Comparison of ENCODE assay signal across 13 cellular contexts in the genomic region with DNA sequence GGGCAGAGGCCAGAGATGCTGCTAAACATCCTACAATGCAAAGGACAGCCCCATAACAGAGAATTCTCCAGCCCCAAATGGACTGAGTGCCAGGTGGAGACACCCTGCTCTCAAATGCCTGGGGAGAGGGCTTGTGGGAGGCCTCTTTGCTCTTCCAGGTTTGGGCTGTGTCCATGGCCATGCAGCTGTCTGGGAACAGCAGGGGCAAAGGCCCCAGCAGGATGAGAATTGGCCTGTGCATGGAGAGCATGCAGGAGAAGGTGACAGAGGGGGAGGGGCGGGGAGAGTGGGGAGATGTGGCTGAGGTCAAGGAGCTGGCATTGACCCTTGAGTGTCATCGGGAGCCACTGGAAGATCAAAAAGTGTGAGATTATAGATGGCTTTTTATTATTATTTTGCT.
A peak's percentile ranks its signal among the peaks of the same experiment; 100 is the strongest.
DNase-seq lines count a peak whose midpoint lies in the region; ATAC-seq and TF ChIP-seq lines count a peak whose summit lies in the region.
"Had no signal": no experiment of that assay in that cellular context is flagged by ENCODE, and none has a peak within 500 bp of the region (broad histone marks: within the 10 kb centered on the region; RNA-seq: fewer than 3 reads in every experiment).

No MANE protein-coding gene starts in this region.

- H3K36me3 ChIP-seq in WERI-Rb-1 (no peaks in the 10 kb centered on the region), trophoblast cell (ENCODE audit: control insufficient read depth in 1 of 2, insufficient read depth in 2 of 2, low read length in 2 of 2) (no peaks in the 10 kb centered on the region)

- H3K18ac ChIP-seq in trophoblast cell (ENCODE audit: low read length), result no peak overlapping the region

- H2BK12ac ChIP-seq in trophoblast cell (ENCODE audit: low read length), result peak overlapping the region; percentile 67

- no peak overlapping the region for H4K91ac ChIP-seq in trophoblast cell (ENCODE audit: low read depth, low read length)

- H2AFZ ChIP-seq in trophoblast cell (ENCODE audit: insufficient read depth, low read length, poor library complexity), result no peak overlapping the region

- H3K14ac ChIP-seq in trophoblast cell (ENCODE audit: low read length), result no peak overlapping the region

- H3K23ac ChIP-seq in trophoblast cell (ENCODE audit: low read length), result no peak overlapping the region

- H3K4me3 ChIP-seq in WERI-Rb-1 (ENCODE audit: low read depth, low read length) (no peak overlapping the region), trophoblast cell (ENCODE audit: low read depth, low read length) (no peak overlapping the region)

- peaks cover 7 to 8% of the 10 kb centered on the region in 2 experiments for H3K4me1 ChIP-seq in trophoblast cell (ENCODE audit: control insufficient read depth in 1 of 2, insufficient read depth in 2 of 2, low read length in 2 of 2)

- H4K12ac ChIP-seq in trophoblast cell (ENCODE audit: low read depth, low read length), result no peak overlapping the region

- H3K4me2 ChIP-seq in trophoblast cell (ENCODE audit: low read length), result no peak overlapping the region

- ATAC-seq in GM21723 (IDR thresholded peaks at IDR 0.05; ENCODE audit: unreplicated experiment), result no peak
- no peak for ATAC-seq in HG03135 (IDR thresholded peaks at IDR 0.05; ENCODE audit: unreplicated experiment)
- ATAC-seq: CD8-positive, alpha-beta T cell had no signal

- H2BK5ac ChIP-seq in trophoblast cell (ENCODE audit: low read depth, low read length, poor library complexity), result no peak overlapping the region

- H3K4ac ChIP-seq in trophoblast cell (ENCODE audit: low read depth, low read length), result no peak overlapping the region

- TF ChIP-seq CTCF in WERI-Rb-1 (IDR thresholded peaks at IDR 0.05; ENCODE audit: low read depth, low read length), result no peak

- H3K9me3 ChIP-seq in WERI-Rb-1 (ENCODE audit: severe bottlenecking) (no peaks in the 10 kb centered on the region), trophoblast cell (ENCODE audit: insufficient read depth, low read depth, low read length) (no peaks in the 10 kb centered on the region)

- peaks cover 6% of the 10 kb centered on the region for H3K79me1 ChIP-seq in trophoblast cell (ENCODE audit: low read length)

- WGBS in trophoblast cell (ENCODE audit: extremely low coverage, insufficient coverage, insufficient read length), result no CpG with 5 or more reads among the region's 2 CpGs

- H3K27me3 Mint-ChIP-seq in activated naive CD4-positive, alpha-beta T cell treated with anti-CD3 and anti-CD28 coated beads, Interleukin-2, amount 50 U/mL, for 24 hours, result no peaks in the 10 kb centered on the region

- H3K27me3 ChIP-seq in WERI-Rb-1 (ENCODE audit: insufficient read depth, low read depth, severe bottlenecking) (no peaks in the 10 kb centered on the region), trophoblast cell (ENCODE audit: insufficient read depth, low read length) (no peaks in the 10 kb centered on the region)

- no peaks in the 10 kb centered on the region for H3K4me1 Mint-ChIP-seq in activated naive CD4-positive, alpha-beta T cell treated with anti-CD3 and anti-CD28 coated beads, Interleukin-2, amount 50 U/mL, for 24 hours
- H3K4me1 Mint-ChIP-seq: CD14-positive monocyte had no signal

- no peak for DNase-seq in activated naive CD4-positive, alpha-beta T cell treated with Interleukin-2 at 50 U/mL for 16 hours
- DNase-seq in WERI-Rb-1 (peak; percentile 28), trophoblast cell (no peak)
- no peak for DNase-seq in activated CD4-positive, alpha-beta T cell treated with anti-CD3 and anti-CD28 coated beads, Interleukin-2, amount 50 U/mL, for 48 hours
- DNase-seq: CD8-positive, alpha-beta T cell; COR-L47; DMS153; EL; HCEC 1CT had no signal

- H3K36me3 Mint-ChIP-seq in activated naive CD4-positive, alpha-beta T cell treated with anti-CD3 and anti-CD28 coated beads, Interleukin-2, amount 50 U/mL, for 24 hours, result peaks cover 1% of the 10 kb centered on the region
- H3K36me3 Mint-ChIP-seq: CD14-positive monocyte; CD8-positive, alpha-beta T cell had no signal

- H3K4me3 Mint-ChIP-seq in activated naive CD4-positive, alpha-beta T cell treated with anti-CD3 and anti-CD28 coated beads, Interleukin-2, amount 50 U/mL, for 24 hours, result no peak overlapping the region
- H3K4me3 Mint-ChIP-seq: CD14-positive monocyte; CD8-positive, alpha-beta T cell had no signal

- H3K27ac ChIP-seq in WERI-Rb-1, result peak overlapping the region; percentile 78
- no peak overlapping the region for H3K27ac ChIP-seq in trophoblast cell (ENCODE audit: low read depth, low read length)

- no peak overlapping the region for H4K8ac ChIP-seq in trophoblast cell (ENCODE audit: low read depth, low read length)

- H3K9me3 Mint-ChIP-seq in activated naive CD4-positive, alpha-beta T cell treated with anti-CD3 and anti-CD28 coated beads, Interleukin-2, amount 50 U/mL, for 24 hours, result no peaks in the 10 kb centered on the region
- H3K9me3 Mint-ChIP-seq: CD8-positive, alpha-beta T cell had no signal

- peak overlapping the region; percentile 31 for H3K27ac Mint-ChIP-seq in activated naive CD4-positive, alpha-beta T cell treated with anti-CD3 and anti-CD28 coated beads, Interleukin-2, amount 50 U/mL, for 24 hours
- H3K27ac Mint-ChIP-seq: CD14-positive monocyte; CD8-positive, alpha-beta T cell had no signal

- no peaks in the 10 kb centered on the region for H3K79me2 ChIP-seq in trophoblast cell (ENCODE audit: control insufficient read depth, insufficient read depth, low read length, poor library complexity)

- H2BK120ac ChIP-seq in trophoblast cell (ENCODE audit: insufficient read depth, low read length, poor library complexity), result no peak overlapping the region

- no peak overlapping the region for H3K9ac ChIP-seq in trophoblast cell (ENCODE audit: low read length)

- no peak overlapping the region for H2AK5ac ChIP-seq in trophoblast cell (ENCODE audit: low read length)
